8 cellular contexts compared by ENCODE assay signal in genomic region chr19:15448778-15449619, GRCh38. TPM values are rescaled to one million over a fixed set of nuclear protein-coding genes. Genes with fewer than 3 reads are reported as not detected.
DNase-seq lines count a peak whose midpoint lies in the region; ATAC-seq and TF ChIP-seq lines count a peak whose summit lies in the region.

No MANE protein-coding gene starts in this region.

- ATAC-seq in HG02759 (IDR thresholded peaks at IDR 0.05; ENCODE audit: unreplicated experiment) (peak; percentile 40), right lobe of liver (no peak), GM21526 (IDR thresholded peaks at IDR 0.05; ENCODE audit: low FRiP score, unreplicated experiment) (no peak), GM21515 (IDR thresholded peaks at IDR 0.05; ENCODE audit: unreplicated experiment) (no peak), GM19463 (IDR thresholded peaks at IDR 0.05; ENCODE audit: unreplicated experiment) (no peak)
- ATAC-seq in activated naive CD8-positive, alpha-beta T cell treated with anti-CD3 and anti-CD28 coated beads, Interleukin-2, amount 10 ng/mL, durations not matched to agents 7 days and 5 days (ENCODE audit: low read depth): no peak

- H3K4me3 ChIP-seq in right lobe of liver: peak overlapping the region; percentile 40 to 56 (median 48)
- H3K4me3 ChIP-seq in urinary bladder (ENCODE audit: low read depth, low read length): peak overlapping the region; percentile 76

- no peak for TF ChIP-seq CTCF in right lobe of liver (IDR thresholded peaks at IDR 0.05)

- H3K4me1 ChIP-seq in right lobe of liver (peaks cover 0 to 31% (median 7%) of the 10 kb centered on the region in 4 donors), urinary bladder (ENCODE audit: insufficient read depth) (no peaks in the 10 kb centered on the region)

- H3K9me3 Mint-ChIP-seq in activated naive CD8-positive, alpha-beta T cell treated with anti-CD3 and anti-CD28 coated beads, Interleukin-2, amount 10 ng/mL, durations not matched to agents 7 days and 5 days: no peaks in the 10 kb centered on the region

- peak overlapping the region; percentile 73 for H3K4me3 Mint-ChIP-seq in activated naive CD8-positive, alpha-beta T cell treated with anti-CD3 and anti-CD28 coated beads, Interleukin-2, amount 10 ng/mL, durations not matched to agents 7 days and 5 days

- H3K27me3 ChIP-seq in right lobe of liver: no peaks in the 10 kb centered on the region

- peak overlapping the region; percentile 40 for H3K27ac Mint-ChIP-seq in activated naive CD8-positive, alpha-beta T cell treated with anti-CD3 and anti-CD28 coated beads, Interleukin-2, amount 10 ng/mL, durations not matched to agents 7 days and 5 days

- DNase-seq in EL (peak; percentile 29), right lobe of liver (peak in 1 of 3 donors; percentile 63)
- DNase-seq in activated naive CD8-positive, alpha-beta T cell treated with anti-CD3 and anti-CD28 coated beads, Interleukin-2, amount 10 ng/mL, durations not matched to agents 7 days and 5 days: no peak

- peak overlapping the region in 1 of 3 donors; percentile 68 for H3K27ac ChIP-seq in right lobe of liver
- H3K27ac ChIP-seq in urinary bladder (ENCODE audit: low read depth): no peak overlapping the region

- TF ChIP-seq POLR2A in right lobe of liver (IDR thresholded peaks at IDR 0.05): no peak

- intact Hi-C loops in right lobe of liver (cut with DNase I): loop anchor here in 1 of 2 donors (10.0 kb wide), 1 partner anchor 264 kb away; no protein-coding TSS in a partner anchor

- H3K9me3 ChIP-seq in right lobe of liver: no peaks in the 10 kb centered on the region

- H3K27me3 Mint-ChIP-seq in activated naive CD8-positive, alpha-beta T cell treated with anti-CD3 and anti-CD28 coated beads, Interleukin-2, amount 10 ng/mL, durations not matched to agents 7 days and 5 days: no peaks in the 10 kb centered on the region

- peaks cover 20% of the 10 kb centered on the region for H3K36me3 Mint-ChIP-seq in activated naive CD8-positive, alpha-beta T cell treated with anti-CD3 and anti-CD28 coated beads, Interleukin-2, amount 10 ng/mL, durations not matched to agents 7 days and 5 days

- WGBS in right lobe of liver (ENCODE audit: insufficient coverage, low coverage, low lambda C conversion rate, missing lambda C conversion rate): 37% methylated on average over 8 of the region's 43 CpGs
- 3% methylated on average over 43 of the region's 43 CpGs for WGBS in urinary bladder

- H3K36me3 ChIP-seq in right lobe of liver: no peaks in the 10 kb centered on the region
- no peaks in the 10 kb centered on the region for H3K36me3 ChIP-seq in urinary bladder (ENCODE audit: insufficient read depth)

- H3K4me1 Mint-ChIP-seq in activated naive CD8-positive, alpha-beta T cell treated with anti-CD3 and anti-CD28 coated beads, Interleukin-2, amount 10 ng/mL, durations not matched to agents 7 days and 5 days: peaks cover 23% of the 10 kb centered on the region

- POLR2A ChIA-PET in activated naive CD8-positive, alpha-beta T cell treated with anti-CD3 and anti-CD28 coated beads, Interleukin-2, amount 10 ng/mL, durations not matched to agents 7 days and 5 days (lab: Charles Lee): interaction anchor here (0.6 to 3.5 kb wide), 10 partner anchors 13 to 146 kb away, joined by 3 to 12 read pairs (median 6); partner anchors contain the start of gene AKAP8L

RNA-seq across cellular contexts. Expression of gene WIZ, which starts 0.8 kb away (rescaled TPM):
- 10 to 100 TPM; 28.4 to 29.3 TPM for total RNA-seq in activated naive CD8-positive, alpha-beta T cell treated with anti-CD3 and anti-CD28 coated beads, Interleukin-2, amount 10 ng/mL, durations not matched to agents 7 days and 5 days
- 10 to 100 TPM; 12.5 to 24.4 (median 14.6) TPM for total RNA-seq in right lobe of liver
- 5.8 TPM for total RNA-seq in urinary bladder
- 42.5 TPM for polyA plus RNA-seq in urinary bladder

RNA-seq across cellular contexts. Expression of gene RASAL3, which starts 15.3 kb away (rescaled TPM):
- 100 to 1,000 TPM; 168 to 172 TPM for total RNA-seq in activated naive CD8-positive, alpha-beta T cell treated with anti-CD3 and anti-CD28 coated beads, Interleukin-2, amount 10 ng/mL, durations not matched to agents 7 days and 5 days
- total RNA-seq in right lobe of liver (1 to 10 TPM in 4 of 6 experiments, under 1 TPM in 2; 0.75 to 1.9 (median 1.1) TPM), urinary bladder (0.85 TPM)
- polyA plus RNA-seq in urinary bladder: 1.8 TPM

RNA-seq across cellular contexts. Expression of gene AKAP8L, which starts 30.2 kb away (rescaled TPM):
- 100 to 1,000 TPM; 146 to 149 TPM for total RNA-seq in activated naive CD8-positive, alpha-beta T cell treated with anti-CD3 and anti-CD28 coated beads, Interleukin-2, amount 10 ng/mL, durations not matched to agents 7 days and 5 days
- 10 to 100 TPM; 27.4 to 69.4 (median 49.6) TPM for total RNA-seq in right lobe of liver
- total RNA-seq in urinary bladder: 57.3 TPM
- 57.3 TPM for polyA plus RNA-seq in urinary bladder

RNA-seq across cellular contexts. Expression of gene PGLYRP2, which starts 30.3 kb away (rescaled TPM):
- total RNA-seq in activated naive CD8-positive, alpha-beta T cell treated with anti-CD3 and anti-CD28 coated beads, Interleukin-2, amount 10 ng/mL, durations not matched to agents 7 days and 5 days: under 1 TPM; 0.19 to 0.40 TPM
- total RNA-seq in right lobe of liver (100 to 1,000 TPM in 2 of 6 experiments, 10 to 100 TPM in 4; 45.1 to 135 (median 59.2) TPM), urinary bladder (not detected)
- 0.08 TPM for polyA plus RNA-seq in urinary bladder

RNA-seq across cellular contexts. Expression of gene CYP4F22, which starts 59.3 kb away (rescaled TPM):
- 1 to 10 TPM; 3.2 to 3.4 TPM for total RNA-seq in activated naive CD8-positive, alpha-beta T cell treated with anti-CD3 and anti-CD28 coated beads, Interleukin-2, amount 10 ng/mL, durations not matched to agents 7 days and 5 days
- 1 to 10 TPM in 5 of 6 experiments, under 1 TPM in 1; 0.95 to 6.0 (median 4.5) TPM for total RNA-seq in right lobe of liver
- 2.4 TPM for total RNA-seq in urinary bladder
- 2.6 TPM for polyA plus RNA-seq in urinary bladder

Comparison
In these comparisons a context has a peak if more than half of its experiments do, and no peak if none do; other contexts are left out.
1. RNA of gene RASAL3, which starts 15.3 kb away (total RNA-seq): 168 to 172 TPM in activated naive CD8-positive, alpha-beta T cell treated with anti-CD3 and anti-CD28 coated beads, Interleukin-2, amount 10 ng/mL, durations not matched to agents 7 days and 5 days; 0.75 to 1.9 TPM in right lobe of liver and 0.85 TPM in urinary bladder (single experiment); every median in the first group is over 10 times any median in the second.